Comparison of ENCODE assay signal across 8 cellular contexts in the genomic region with DNA sequence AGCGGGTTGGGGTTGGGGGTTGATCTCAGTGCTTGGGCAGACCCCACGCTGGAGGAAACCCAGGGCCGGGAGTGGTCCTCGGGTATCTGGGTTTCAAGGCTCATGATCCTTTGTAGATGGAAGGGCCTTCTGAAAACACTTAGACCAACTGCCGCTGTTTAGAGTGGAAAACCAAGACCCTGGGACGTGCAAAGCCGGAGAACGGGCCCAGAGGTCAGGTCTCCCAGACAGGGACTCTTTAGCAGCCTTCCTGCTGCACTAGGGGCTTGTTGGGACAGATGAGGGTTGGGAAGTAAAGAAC. TPM values are rescaled to one million over a fixed set of nuclear protein-coding genes. Genes with fewer than 3 reads are reported as not detected.
DNase-seq lines count a peak whose midpoint lies in the region; ATAC-seq and TF ChIP-seq lines count a peak whose summit lies in the region.

No MANE protein-coding gene starts in this region.

- ATAC-seq in activated naive CD8-positive, alpha-beta T cell treated with anti-CD3 and anti-CD28 coated beads, Interleukin-2, amount 10 ng/mL, durations not matched to agents 7 days and 5 days (ENCODE audit: low read depth), result no peak
- ATAC-seq in left lung, result no peak
- no peak for ATAC-seq in HG02610 (IDR thresholded peaks at IDR 0.05; ENCODE audit: unreplicated experiment)
- ATAC-seq in HG02884 (IDR thresholded peaks at IDR 0.05; ENCODE audit: unreplicated experiment), result no peak
- ATAC-seq in GM18498 (IDR thresholded peaks at IDR 0.05; ENCODE audit: unreplicated experiment), result no peak

- H3K4me3 ChIP-seq in left lung (peak overlapping the region; percentile 45 to 57), testis (peak overlapping the region; percentile 49 to 57)

- H3K27me3 ChIP-seq in left lung, result no peaks in the 10 kb centered on the region
- H3K27me3 ChIP-seq in testis, result no peaks in the 10 kb centered on the region

- H3K27me3 Mint-ChIP-seq in T-helper 2 cell treated with Interferon-gamma antibody and Interleukin-4, amounts not matched to agents 5 μg/mL and 100 μg/mL, for 36 hours (ENCODE audit: low read depth), result peaks cover 6% of the 10 kb centered on the region
- H3K27me3 Mint-ChIP-seq in activated naive CD8-positive, alpha-beta T cell treated with anti-CD3 and anti-CD28 coated beads, Interleukin-2, amount 10 ng/mL, durations not matched to agents 7 days and 5 days, result no peaks in the 10 kb centered on the region

- H3K36me3 ChIP-seq in left lung (peaks cover 0 to 18% of the 10 kb centered on the region in 2 donors), testis (ENCODE audit: low read depth, missing control alignments) (no peaks in the 10 kb centered on the region)

- peaks cover 49% of the 10 kb centered on the region for H3K4me1 Mint-ChIP-seq in T-helper 2 cell treated with Interferon-gamma antibody and Interleukin-4, amounts not matched to agents 5 μg/mL and 100 μg/mL, for 36 hours (ENCODE audit: low read depth)
- peaks cover 49% of the 10 kb centered on the region for H3K4me1 Mint-ChIP-seq in activated naive CD8-positive, alpha-beta T cell treated with anti-CD3 and anti-CD28 coated beads, Interleukin-2, amount 10 ng/mL, durations not matched to agents 7 days and 5 days

- TF ChIP-seq CTCF in left lung (IDR thresholded peaks at IDR 0.05) (no peak), testis (IDR thresholded peaks at IDR 0.05) (no peak)

- POLR2A ChIA-PET in activated naive CD8-positive, alpha-beta T cell treated with anti-CD3 and anti-CD28 coated beads, Interleukin-2, amount 10 ng/mL, durations not matched to agents 7 days and 5 days (lab: Charles Lee), result interaction anchor here (0.7 to 5.5 kb wide), 20 partner anchors 9 to 195 kb away, joined by 3 to 94 read pairs (median 5); a partner anchor contains a TSS

- H3K9me3 ChIP-seq in left lung (no peaks in the 10 kb centered on the region), testis (no peaks in the 10 kb centered on the region)

- intact Hi-C loops in left lung (cut with DNase I), result no loop called here
- intact Hi-C loops in testis (cut with DNase I; ENCODE audit: low total_unique reads), result loop anchor here (10.0 kb wide), 1 partner anchor 79 kb away; a partner anchor contains a TSS

- H3K4me1 ChIP-seq in left lung (peaks cover 18 to 47% of the 10 kb centered on the region in 2 donors), testis (peaks cover 9% of the 10 kb centered on the region)

- H3K27ac ChIP-seq in left lung, result peak overlapping the region; percentile 86 to 91
- H3K27ac ChIP-seq in testis, result peak overlapping the region; percentile 82 to 88

- WGBS in testis, 2 donors, result 43 to 46% methylated on average over 7 to 8 of the region's 8 CpGs

- H3K4me3 Mint-ChIP-seq in T-helper 2 cell treated with Interferon-gamma antibody and Interleukin-4, amounts not matched to agents 5 μg/mL and 100 μg/mL, for 36 hours, result peak overlapping the region; percentile 90
- H3K4me3 Mint-ChIP-seq in activated naive CD8-positive, alpha-beta T cell treated with anti-CD3 and anti-CD28 coated beads, Interleukin-2, amount 10 ng/mL, durations not matched to agents 7 days and 5 days, result peak overlapping the region; percentile 93

- peaks cover 29% of the 10 kb centered on the region for H3K36me3 Mint-ChIP-seq in T-helper 2 cell treated with Interferon-gamma antibody and Interleukin-4, amounts not matched to agents 5 μg/mL and 100 μg/mL, for 36 hours (ENCODE audit: low read depth)
- H3K36me3 Mint-ChIP-seq in activated naive CD8-positive, alpha-beta T cell treated with anti-CD3 and anti-CD28 coated beads, Interleukin-2, amount 10 ng/mL, durations not matched to agents 7 days and 5 days, result peaks cover 17% of the 10 kb centered on the region

- H3K9me3 Mint-ChIP-seq in T-helper 2 cell treated with Interferon-gamma antibody and Interleukin-4, amounts not matched to agents 5 μg/mL and 100 μg/mL, for 36 hours, result no peaks in the 10 kb centered on the region
- H3K9me3 Mint-ChIP-seq in activated naive CD8-positive, alpha-beta T cell treated with anti-CD3 and anti-CD28 coated beads, Interleukin-2, amount 10 ng/mL, durations not matched to agents 7 days and 5 days, result no peaks in the 10 kb centered on the region

- DNase-seq in T-helper 2 cell treated with Interferon-gamma antibody and Interleukin-4, amounts not matched to agents 5 μg/mL and 100 μg/mL, for 36 hours (ENCODE audit: low spot score), result no peak
- DNase-seq in T-helper 2 cell (no peak), left lung (no peak), testis (no peak)
- no peak for DNase-seq in activated naive CD8-positive, alpha-beta T cell treated with anti-CD3 and anti-CD28 coated beads, Interleukin-2, amount 10 ng/mL, durations not matched to agents 7 days and 5 days

- no peak for TF ChIP-seq POLR2A in testis (IDR thresholded peaks at IDR 0.05)

- H3K27ac Mint-ChIP-seq in T-helper 2 cell treated with Interferon-gamma antibody and Interleukin-4, amounts not matched to agents 5 μg/mL and 100 μg/mL, for 36 hours, result peak overlapping the region; percentile 99
- H3K27ac Mint-ChIP-seq in activated naive CD8-positive, alpha-beta T cell treated with anti-CD3 and anti-CD28 coated beads, Interleukin-2, amount 10 ng/mL, durations not matched to agents 7 days and 5 days, result peak overlapping the region; percentile 100

RNA-seq across cellular contexts. Expression of a gene that starts 0.6 kb away (rescaled TPM):
- total RNA-seq in activated naive CD8-positive, alpha-beta T cell treated with anti-CD3 and anti-CD28 coated beads, Interleukin-2, amount 10 ng/mL, durations not matched to agents 7 days and 5 days, result 100 to 1,000 TPM; 161 to 166 TPM
- 10 to 100 TPM; 61.7 to 68.2 TPM for total RNA-seq in left lung
- total RNA-seq in testis, result 10 to 100 TPM; 34.6 to 61.7 TPM
- polyA plus RNA-seq in testis (ENCODE audit: insufficient read depth, low read depth, low replicate concordance), result 60.7 TPM

RNA-seq across cellular contexts. Expression of a gene that starts 14.4 kb away (rescaled TPM):
- 10 to 100 TPM; 63.2 to 69.1 TPM for total RNA-seq in activated naive CD8-positive, alpha-beta T cell treated with anti-CD3 and anti-CD28 coated beads, Interleukin-2, amount 10 ng/mL, durations not matched to agents 7 days and 5 days
- 10 to 100 TPM; 45.9 to 51.8 TPM for total RNA-seq in left lung
- 100 to 1,000 TPM; 126 to 149 TPM for total RNA-seq in testis
- 97.5 TPM for polyA plus RNA-seq in testis (ENCODE audit: insufficient read depth, low read depth, low replicate concordance)

RNA-seq across cellular contexts. Expression of a gene that starts 21.7 kb away (rescaled TPM):
- total RNA-seq in activated naive CD8-positive, alpha-beta T cell treated with anti-CD3 and anti-CD28 coated beads, Interleukin-2, amount 10 ng/mL, durations not matched to agents 7 days and 5 days, result 100 to 1,000 TPM; 125 to 132 TPM
- total RNA-seq in left lung, result 10 to 100 TPM; 51.6 to 55.5 TPM
- total RNA-seq in testis, result 10 to 100 TPM; 15.5 to 23.5 TPM
- 19.6 TPM for polyA plus RNA-seq in testis (ENCODE audit: insufficient read depth, low read depth, low replicate concordance)

RNA-seq across cellular contexts. Expression of a gene that starts 24.5 kb away (rescaled TPM):
- total RNA-seq in activated naive CD8-positive, alpha-beta T cell treated with anti-CD3 and anti-CD28 coated beads, Interleukin-2, amount 10 ng/mL, durations not matched to agents 7 days and 5 days, result 100 to 1,000 TPM in 1 of 2 experiments, 10 to 100 TPM in 1; 94.6 to 101 TPM
- 10 to 100 TPM; 82.2 to 92.8 TPM for total RNA-seq in left lung
- total RNA-seq in testis, result 10 to 100 TPM; 26.4 to 38.0 TPM
- polyA plus RNA-seq in testis (ENCODE audit: insufficient read depth, low read depth, low replicate concordance), result 20.9 TPM

RNA-seq across cellular contexts. Expression of a gene that starts 28.3 kb away (rescaled TPM):
- total RNA-seq in activated naive CD8-positive, alpha-beta T cell treated with anti-CD3 and anti-CD28 coated beads, Interleukin-2, amount 10 ng/mL, durations not matched to agents 7 days and 5 days, result 1 to 10 TPM; 2.8 to 3.0 TPM
- total RNA-seq in left lung, result 1 to 10 TPM; 2.0 to 2.7 TPM
- total RNA-seq in testis, result 1 to 10 TPM in 1 of 2 donors, under 1 TPM in 1; 0.87 to 1.2 TPM
- polyA plus RNA-seq in testis (ENCODE audit: insufficient read depth, low read depth, low replicate concordance), result 0.98 TPM
